ENCODE assay signal across 1 cellular context in genomic region chr20:47317127-47317895, GRCh38.
TF ChIP-seq lines count a peak whose summit lies in the region.

No MANE protein-coding gene starts in this region.

TF ChIP-seq in HEK293, 187 proteins besides CTCF, POLR2A, EP300 and RAD21 (continued from another document and continues in another):
- no peak for TF ChIP-seq ZBTB44 (tag by site-specific recombination; IDR thresholded peaks at IDR 0.05)
- no peak for TF ChIP-seq ZNF768 (tag by site-specific recombination; IDR thresholded peaks at IDR 0.05)
- no peak for TF ChIP-seq BCL11A (tag by site-specific recombination; IDR thresholded peaks at IDR 0.05; ENCODE audit: low read depth)
- TF ChIP-seq MYNN (tag by site-specific recombination; IDR thresholded peaks at IDR 0.05; ENCODE audit: borderline replicate concordance) = no peak
- TF ChIP-seq ZNF2 (tag by site-specific recombination; IDR thresholded peaks at IDR 0.05) = no peak
- no peak for TF ChIP-seq ZNF10 (tag by site-specific recombination; IDR thresholded peaks at IDR 0.05)
- 0 out of 2 replicates have a peak, but pooled peaks have one; percentile 30 for TF ChIP-seq ZEB2 (tag by site-specific recombination; IDR thresholded peaks at IDR 0.05)
- no peak for TF ChIP-seq ZNF610 (tag by site-specific recombination; IDR thresholded peaks at IDR 0.05; ENCODE audit: borderline replicate concordance)
- TF ChIP-seq KLF16 (tag by site-specific recombination; IDR thresholded peaks at IDR 0.05) = no peak
- peak; percentile 48 for TF ChIP-seq SETDB1 (IDR thresholded peaks at IDR 0.05; ENCODE audit: insufficient read length, low read length)
- TF ChIP-seq ZSCAN18 (tag by site-specific recombination; IDR thresholded peaks at IDR 0.05) = no peak
- no peak for TF ChIP-seq AEBP2 (tag by site-specific recombination; IDR thresholded peaks at IDR 0.05; ENCODE audit: borderline replicate concordance)
- TF ChIP-seq PRDM10 (tag by site-specific recombination; IDR thresholded peaks at IDR 0.05) = no peak
- TF ChIP-seq EGR2 (tag by site-specific recombination; IDR thresholded peaks at IDR 0.05; ENCODE audit: low read depth) = peak; percentile 88
- no peak for TF ChIP-seq ZNF138 (tag by site-specific recombination; IDR thresholded peaks at IDR 0.05; ENCODE audit: borderline replicate concordance)
- no peak for TF ChIP-seq ZNF692 (tag by site-specific recombination; IDR thresholded peaks at IDR 0.05)
- TF ChIP-seq ZNF777 (tag by site-specific recombination; IDR thresholded peaks at IDR 0.05; ENCODE audit: borderline replicate concordance) = no peak
- TF ChIP-seq ZNF211 (tag by site-specific recombination; IDR thresholded peaks at IDR 0.05; ENCODE audit: low read depth) = no peak
- no peak for TF ChIP-seq ZNF404 (tag by site-specific recombination; IDR thresholded peaks at IDR 0.05)
- no peak for TF ChIP-seq ZNF580 (tag by site-specific recombination; IDR thresholded peaks at IDR 0.05)
- no peak for TF ChIP-seq ZNF660 (tag by site-specific recombination; IDR thresholded peaks at IDR 0.05)
- TF ChIP-seq ZNF280D (tag by site-specific recombination; IDR thresholded peaks at IDR 0.05) = no peak
- peak; percentile 83 for TF ChIP-seq KLF17 (tag by site-specific recombination; IDR thresholded peaks at IDR 0.05)
- peak; percentile 42; the same call in 1 of the 2 replicates for TF ChIP-seq KLF1 (tag by site-specific recombination; IDR thresholded peaks at IDR 0.05)
- TF ChIP-seq ZNF561 (tag by site-specific recombination; IDR thresholded peaks at IDR 0.05; ENCODE audit: borderline replicate concordance) = peak; percentile 34; the same call in 1 of the 2 replicates
- TF ChIP-seq ZNF223 (tag by site-specific recombination; IDR thresholded peaks at IDR 0.05) = no peak
- no peak for TF ChIP-seq HOXA7 (CRISPR knock-in tag; IDR thresholded peaks at IDR 0.05; ENCODE audit: borderline replicate concordance)
- TF ChIP-seq SP7 (tag by site-specific recombination; IDR thresholded peaks at IDR 0.05) = peak; percentile 84
- TF ChIP-seq IKZF3 (tag by site-specific recombination; IDR thresholded peaks at IDR 0.05) = no peak
- no peak for TF ChIP-seq GLIS1 (tag by site-specific recombination; IDR thresholded peaks at IDR 0.05)
- TF ChIP-seq ZBTB8A (tag by site-specific recombination; IDR thresholded peaks at IDR 0.05) = peak; percentile 38; the same call in 1 of the 2 replicates
- TF ChIP-seq ZNF514 (tag by site-specific recombination; IDR thresholded peaks at IDR 0.05) = no peak
- TF ChIP-seq, protein P1, sequence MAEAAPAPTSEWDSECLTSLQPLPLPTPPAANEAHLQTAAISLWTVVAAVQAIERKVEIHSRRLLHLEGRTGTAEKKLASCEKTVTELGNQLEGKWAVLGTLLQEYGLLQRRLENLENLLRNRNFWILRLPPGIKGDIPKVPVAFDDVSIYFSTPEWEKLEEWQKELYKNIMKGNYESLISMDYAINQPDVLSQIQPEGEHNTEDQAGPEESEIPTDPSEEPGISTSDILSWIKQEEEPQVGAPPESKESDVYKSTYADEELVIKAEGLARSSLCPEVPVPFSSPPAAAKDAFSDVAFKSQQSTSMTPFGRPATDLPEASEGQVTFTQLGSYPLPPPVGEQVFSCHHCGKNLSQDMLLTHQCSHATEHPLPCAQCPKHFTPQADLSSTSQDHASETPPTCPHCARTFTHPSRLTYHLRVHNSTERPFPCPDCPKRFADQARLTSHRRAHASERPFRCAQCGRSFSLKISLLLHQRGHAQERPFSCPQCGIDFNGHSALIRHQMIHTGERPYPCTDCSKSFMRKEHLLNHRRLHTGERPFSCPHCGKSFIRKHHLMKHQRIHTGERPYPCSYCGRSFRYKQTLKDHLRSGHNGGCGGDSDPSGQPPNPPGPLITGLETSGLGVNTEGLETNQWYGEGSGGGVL (tag by site-specific recombination; IDR thresholded peaks at IDR 0.05) = peak; percentile 64
- TF ChIP-seq, protein P2, sequence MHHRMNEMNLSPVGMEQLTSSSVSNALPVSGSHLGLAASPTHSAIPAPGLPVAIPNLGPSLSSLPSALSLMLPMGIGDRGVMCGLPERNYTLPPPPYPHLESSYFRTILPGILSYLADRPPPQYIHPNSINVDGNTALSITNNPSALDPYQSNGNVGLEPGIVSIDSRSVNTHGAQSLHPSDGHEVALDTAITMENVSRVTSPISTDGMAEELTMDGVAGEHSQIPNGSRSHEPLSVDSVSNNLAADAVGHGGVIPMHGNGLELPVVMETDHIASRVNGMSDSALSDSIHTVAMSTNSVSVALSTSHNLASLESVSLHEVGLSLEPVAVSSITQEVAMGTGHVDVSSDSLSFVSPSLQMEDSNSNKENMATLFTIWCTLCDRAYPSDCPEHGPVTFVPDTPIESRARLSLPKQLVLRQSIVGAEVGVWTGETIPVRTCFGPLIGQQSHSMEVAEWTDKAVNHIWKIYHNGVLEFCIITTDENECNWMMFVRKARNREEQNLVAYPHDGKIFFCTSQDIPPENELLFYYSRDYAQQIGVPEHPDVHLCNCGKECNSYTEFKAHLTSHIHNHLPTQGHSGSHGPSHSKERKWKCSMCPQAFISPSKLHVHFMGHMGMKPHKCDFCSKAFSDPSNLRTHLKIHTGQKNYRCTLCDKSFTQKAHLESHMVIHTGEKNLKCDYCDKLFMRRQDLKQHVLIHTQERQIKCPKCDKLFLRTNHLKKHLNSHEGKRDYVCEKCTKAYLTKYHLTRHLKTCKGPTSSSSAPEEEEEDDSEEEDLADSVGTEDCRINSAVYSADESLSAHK (tag by site-specific recombination; IDR thresholded peaks at IDR 0.05) = no peak
- no peak for TF ChIP-seq ZNF214 (tag by site-specific recombination; IDR thresholded peaks at IDR 0.05; ENCODE audit: borderline replicate concordance)
- no peak for TF ChIP-seq ZNF112 (tag by site-specific recombination; IDR thresholded peaks at IDR 0.05)
- TF ChIP-seq SALL2 (tag by site-specific recombination; IDR thresholded peaks at IDR 0.05; ENCODE audit: borderline replicate concordance) = no peak
- TF ChIP-seq YY1 (tag by site-specific recombination; IDR thresholded peaks at IDR 0.05) = no peak
